Comparison of ENCODE assay signal across 23 cellular contexts in genomic region chr19:13122980-13123957, GRCh38. TPM values are rescaled to one million over a fixed set of nuclear protein-coding genes. Genes with fewer than 3 reads are reported as not detected.
A peak's percentile ranks its signal among the peaks of the same experiment; 100 is the strongest.
DNase-seq lines count a peak whose midpoint lies in the region; ATAC-seq and TF ChIP-seq lines count a peak whose summit lies in the region.
"Had no signal": no experiment of that assay in that cellular context is flagged by ENCODE, and none has a peak within 500 bp of the region (broad histone marks: within the 10 kb centered on the region; RNA-seq: fewer than 3 reads in every experiment).

No MANE protein-coding gene starts in this region.

- H3K27ac ChIP-seq in WERI-Rb-1 (peak overlapping the region; percentile 74), dorsolateral prefrontal cortex (peak overlapping the region in 35 of 59 donors; percentile 19 to 75 (median 46)), right cardiac atrium (ENCODE audit: low read length) (no peak overlapping the region), colonic mucosa (no peak overlapping the region)
- H3K27ac ChIP-seq: foreskin keratinocyte, psoas muscle, vagina had no signal

- no peak for TF ChIP-seq CTCF in activated CD8-positive, alpha-beta T cell treated with anti-CD3 and anti-CD28 coated beads for 36 hours (IDR thresholded peaks at IDR 0.05)
- no peak for TF ChIP-seq CTCF in WERI-Rb-1 (IDR thresholded peaks at IDR 0.05; ENCODE audit: low read depth, low read length)
- TF ChIP-seq CTCF in dorsolateral prefrontal cortex (IDR thresholded peaks at IDR 0.05 in 54 of 56, conservative IDR thresholded peaks at IDR 0.05 in 2 of 56; ENCODE audit: low read depth in 1 of 56, partially characterized antibody in 56 of 56) = no peak
- no peak for TF ChIP-seq CTCF in colonic mucosa (IDR thresholded peaks at IDR 0.05)

- WGBS in right cardiac atrium = 90% methylated on average over 20 of the region's 20 CpGs

- H3K9ac ChIP-seq in colonic mucosa (ENCODE audit: low read depth in 2 of 2, low read length in 2 of 2) = no peak overlapping the region
- H3K9ac ChIP-seq: GM23248 had no signal

- H3K4me3 ChIP-seq in WERI-Rb-1 (ENCODE audit: low read depth, low read length) = no peak overlapping the region
- H3K4me3 ChIP-seq in dorsolateral prefrontal cortex = no peak overlapping the region
- no peak overlapping the region for H3K4me3 ChIP-seq in right cardiac atrium (ENCODE audit: low read length)
- H3K4me3 ChIP-seq in colonic mucosa = no peak overlapping the region
- H3K4me3 ChIP-seq: GM23248, MG63, psoas muscle, vagina had no signal

- peaks cover 58% of the 10 kb centered on the region for H3K36me3 ChIP-seq in WERI-Rb-1
- no peaks in the 10 kb centered on the region for H3K36me3 ChIP-seq in colonic mucosa
- H3K36me3 ChIP-seq: vagina had no signal

- H3K9me3 ChIP-seq in WERI-Rb-1 (ENCODE audit: severe bottlenecking) (no peaks in the 10 kb centered on the region), right cardiac atrium (ENCODE audit: control insufficient read depth, low read length) (no peaks in the 10 kb centered on the region), colonic mucosa (no peaks in the 10 kb centered on the region)
- H3K9me3 ChIP-seq: MG63, psoas muscle, vagina had no signal

- no peaks in the 10 kb centered on the region for H3K9me3 Mint-ChIP-seq in activated CD8-positive, alpha-beta T cell treated with anti-CD3 and anti-CD28 coated beads for 36 hours
- H3K9me3 Mint-ChIP-seq in activated CD8-positive, alpha-beta T cell treated with anti-CD3 and anti-CD28 coated beads, Interleukin-2, amount 10 ng/mL, durations not matched to agents 7 days and 5 days (ENCODE audit: insufficient read depth) = no peaks in the 10 kb centered on the region

- peaks cover 52% of the 10 kb centered on the region for H3K4me1 Mint-ChIP-seq in activated CD8-positive, alpha-beta T cell treated with anti-CD3 and anti-CD28 coated beads for 36 hours (ENCODE audit: low read depth)
- peaks cover 55% of the 10 kb centered on the region for H3K4me1 Mint-ChIP-seq in activated CD8-positive, alpha-beta T cell treated with anti-CD3 and anti-CD28 coated beads, Interleukin-2, amount 10 ng/mL, durations not matched to agents 7 days and 5 days (ENCODE audit: low read depth)

- CTCF ChIA-PET in activated CD8-positive, alpha-beta T cell treated with anti-CD3 and anti-CD28 coated beads for 36 hours (lab: Charles Lee) = interaction anchor here (1.2 to 1.6 kb wide), 2 partner anchors 10 to 20 kb away, joined by 3 to 5 read pairs; no protein-coding TSS in a partner anchor
- CTCF ChIA-PET in activated CD8-positive, alpha-beta T cell treated with anti-CD3 and anti-CD28 coated beads, Interleukin-2, amount 10 ng/mL, durations not matched to agents 7 days and 5 days (lab: Charles Lee) = interaction anchor here (0.9 to 1.0 kb wide), 2 partner anchors 19 to 29 kb away, joined by 3 read pairs; no protein-coding TSS in a partner anchor

- DNase-seq in activated CD8-positive, alpha-beta T cell treated with anti-CD3 and anti-CD28 coated beads for 36 hours = no peak
- DNase-seq in activated CD8-positive, alpha-beta T cell treated with anti-CD3 and anti-CD28 coated beads, Interleukin-2, amount 10 ng/mL, durations not matched to agents 7 days and 5 days = no peak
- DNase-seq in WERI-Rb-1 = no peak
- peak in 5 of 10 donors; percentile 52 to 74 (median 70) for DNase-seq in dorsolateral prefrontal cortex
- DNase-seq in occipital lobe (lab: John Stamatoyannopoulos, UW) = peak; percentile 35
- no peak for DNase-seq in GOT3 (lab: John Stamatoyannopoulos, UW)
- DNase-seq in right cardiac atrium = no peak
- DNase-seq in colonic mucosa = no peak
- DNase-seq: activated effector memory CD4-positive, alpha-beta T cell treated with Interleukin-2 at 50 U/mL for 16 hours; foreskin keratinocyte; GM23248; kidney glomerular epithelial cell; mammary epithelial cell; MG63; NCI-H1436 treated with DMSO at 0.1 percent for 48 hours; NCI-H2171; NCI-H69; psoas muscle; Right ventricle myocardium superior; stimulated activated CD4-positive, alpha-beta T cell treated with anti-CD3 and anti-CD28 coated beads, Interleukin-4, amount 100 ng/mL, for 4 hours had no signal

- H3K4me1 ChIP-seq in right cardiac atrium (ENCODE audit: control insufficient read depth, insufficient read depth, low read length) = peaks cover 9% of the 10 kb centered on the region
- H3K4me1 ChIP-seq in colonic mucosa = peaks cover 7% of the 10 kb centered on the region
- H3K4me1 ChIP-seq: foreskin keratinocyte had no signal

- H3K27me3 Mint-ChIP-seq in activated CD8-positive, alpha-beta T cell treated with anti-CD3 and anti-CD28 coated beads for 36 hours = no peaks in the 10 kb centered on the region
- no peaks in the 10 kb centered on the region for H3K27me3 Mint-ChIP-seq in activated CD8-positive, alpha-beta T cell treated with anti-CD3 and anti-CD28 coated beads, Interleukin-2, amount 10 ng/mL, durations not matched to agents 7 days and 5 days (ENCODE audit: low read depth)
- H3K27me3 Mint-ChIP-seq: B cell had no signal

- peak overlapping the region; percentile 63 for H3K27ac Mint-ChIP-seq in activated CD8-positive, alpha-beta T cell treated with anti-CD3 and anti-CD28 coated beads for 36 hours
- H3K27ac Mint-ChIP-seq in activated CD8-positive, alpha-beta T cell treated with anti-CD3 and anti-CD28 coated beads, Interleukin-2, amount 10 ng/mL, durations not matched to agents 7 days and 5 days = no peak overlapping the region
- H3K27ac Mint-ChIP-seq: B cell had no signal

- intact Hi-C loops in activated CD8-positive, alpha-beta T cell treated with anti-CD3 and anti-CD28 coated beads for 36 hours (cut with micrococcal nuclease) = no loop called here
- intact Hi-C loops in dorsolateral prefrontal cortex (cut with DNase I) (no loop called here), right cardiac atrium (cut with DNase I) (no loop called here), colonic mucosa (cut with DNase I) (no loop called here)

- peaks cover 13% of the 10 kb centered on the region for H3K36me3 Mint-ChIP-seq in activated CD8-positive, alpha-beta T cell treated with anti-CD3 and anti-CD28 coated beads for 36 hours (ENCODE audit: low read depth)
- peaks cover 10% of the 10 kb centered on the region for H3K36me3 Mint-ChIP-seq in activated CD8-positive, alpha-beta T cell treated with anti-CD3 and anti-CD28 coated beads, Interleukin-2, amount 10 ng/mL, durations not matched to agents 7 days and 5 days (ENCODE audit: low read depth)

- H3K4me3 Mint-ChIP-seq in activated CD8-positive, alpha-beta T cell treated with anti-CD3 and anti-CD28 coated beads for 36 hours = no peak overlapping the region
- H3K4me3 Mint-ChIP-seq in activated CD8-positive, alpha-beta T cell treated with anti-CD3 and anti-CD28 coated beads, Interleukin-2, amount 10 ng/mL, durations not matched to agents 7 days and 5 days = no peak overlapping the region
- H3K4me3 Mint-ChIP-seq: B cell had no signal

- POLR2A ChIA-PET in activated CD8-positive, alpha-beta T cell treated with anti-CD3 and anti-CD28 coated beads for 36 hours (lab: Charles Lee) = interaction anchor here (0.8 to 1.9 kb wide), 2 partner anchors 10 to 29 kb away, joined by 3 to 7 read pairs; no protein-coding TSS in a partner anchor
- POLR2A ChIA-PET in activated CD8-positive, alpha-beta T cell treated with anti-CD3 and anti-CD28 coated beads, Interleukin-2, amount 10 ng/mL, durations not matched to agents 7 days and 5 days (lab: Charles Lee) = interaction anchor here (0.9 to 1.6 kb wide), 3 partner anchors 9 to 29 kb away, joined by 3 to 5 read pairs (median 3); no protein-coding TSS in a partner anchor

- H3K27me3 ChIP-seq in WERI-Rb-1 (ENCODE audit: insufficient read depth, low read depth, severe bottlenecking) (no peaks in the 10 kb centered on the region), dorsolateral prefrontal cortex (no peaks in the 10 kb centered on the region), right cardiac atrium (ENCODE audit: control insufficient read depth, insufficient read depth) (no peaks in the 10 kb centered on the region), colonic mucosa (no peaks in the 10 kb centered on the region)
- H3K27me3 ChIP-seq: foreskin keratinocyte, MG63, vagina had no signal

- no peak for ATAC-seq in activated CD8-positive, alpha-beta T cell treated with anti-CD3 and anti-CD28 coated beads for 36 hours
- ATAC-seq in activated CD8-positive, alpha-beta T cell treated with anti-CD3 and anti-CD28 coated beads, Interleukin-2, amount 10 ng/mL, durations not matched to agents 7 days and 5 days = no peak
- ATAC-seq in right cardiac atrium = no peak
- ATAC-seq: foreskin keratinocyte, psoas muscle had no signal

RNA-seq across cellular contexts. Expression of gene NACC1, which starts 5.2 kb away (rescaled TPM):
- 10 to 100 TPM; 73.8 to 87.5 TPM for total RNA-seq in activated CD8-positive, alpha-beta T cell treated with anti-CD3 and anti-CD28 coated beads for 36 hours
- total RNA-seq in activated CD8-positive, alpha-beta T cell treated with anti-CD3 and anti-CD28 coated beads, Interleukin-2, amount 10 ng/mL, durations not matched to agents 7 days and 5 days = 10 to 100 TPM; 74.6 to 84.8 TPM
- 100 to 1,000 TPM in 5 of 120 experiments, 10 to 100 TPM in 115; 54.8 to 122 (median 79.3) TPM for total RNA-seq in dorsolateral prefrontal cortex
- 13.1 TPM for total RNA-seq in occipital lobe
- total RNA-seq in right cardiac atrium = 10 to 100 TPM; 27.6 to 44.2 (median 40.2) TPM
- 40.2 TPM for polyA plus RNA-seq in right cardiac atrium
- 100 to 1,000 TPM in 1 of 2 donors, 10 to 100 TPM in 1; 56.7 to 119 TPM for total RNA-seq in colonic mucosa

RNA-seq across cellular contexts. Expression of gene TRMT1, which starts 6.7 kb away (rescaled TPM):
- total RNA-seq in activated CD8-positive, alpha-beta T cell treated with anti-CD3 and anti-CD28 coated beads for 36 hours = 10 to 100 TPM; 85.0 to 95.7 TPM
- total RNA-seq in activated CD8-positive, alpha-beta T cell treated with anti-CD3 and anti-CD28 coated beads, Interleukin-2, amount 10 ng/mL, durations not matched to agents 7 days and 5 days = 10 to 100 TPM; 59.8 to 60.3 TPM
- total RNA-seq in dorsolateral prefrontal cortex = 10 to 100 TPM; 30.6 to 70.9 (median 40.8) TPM
- total RNA-seq in occipital lobe = 27.1 TPM
- total RNA-seq in right cardiac atrium = 10 to 100 TPM; 14.8 to 22.2 (median 17.5) TPM
- 19.9 TPM for polyA plus RNA-seq in right cardiac atrium
- 10 to 100 TPM; 17.5 to 40.1 TPM for total RNA-seq in colonic mucosa

RNA-seq across cellular contexts. Expression of gene LYL1, which starts 20.6 kb away (rescaled TPM):
- total RNA-seq in activated CD8-positive, alpha-beta T cell treated with anti-CD3 and anti-CD28 coated beads for 36 hours = 1 to 10 TPM; 3.9 to 4.8 TPM
- total RNA-seq in activated CD8-positive, alpha-beta T cell treated with anti-CD3 and anti-CD28 coated beads, Interleukin-2, amount 10 ng/mL, durations not matched to agents 7 days and 5 days = 1 to 10 TPM; 3.3 to 3.8 TPM
- total RNA-seq in dorsolateral prefrontal cortex (10 to 100 TPM in 2 of 120 experiments, 1 to 10 TPM in 118; 1.0 to 11.8 (median 4.5) TPM), occipital lobe (3.3 TPM), right cardiac atrium (10 to 100 TPM in 2 of 4 donors, 1 to 10 TPM in 2; 8.0 to 11.9 (median 10.1) TPM), colonic mucosa (1 to 10 TPM; 3.6 to 4.5 TPM)
- 8.0 TPM for polyA plus RNA-seq in right cardiac atrium
- total RNA-seq: A172, GM23248, mammary epithelial cell had no signal
- polyA plus RNA-seq: mammary epithelial cell had no signal

RNA-seq across cellular contexts. Expression of gene STX10, which starts 26.9 kb away (rescaled TPM):
- 10 to 100 TPM; 66.8 to 72.4 TPM for total RNA-seq in activated CD8-positive, alpha-beta T cell treated with anti-CD3 and anti-CD28 coated beads for 36 hours
- total RNA-seq in activated CD8-positive, alpha-beta T cell treated with anti-CD3 and anti-CD28 coated beads, Interleukin-2, amount 10 ng/mL, durations not matched to agents 7 days and 5 days = 10 to 100 TPM; 68.4 to 69.2 TPM
- total RNA-seq in dorsolateral prefrontal cortex (10 to 100 TPM; 21.7 to 50.2 (median 33.8) TPM), occipital lobe (20.3 TPM), right cardiac atrium (10 to 100 TPM; 30.8 to 39.8 (median 37.2) TPM), colonic mucosa (10 to 100 TPM; 51.0 to 78.2 TPM)
- 47.7 TPM for polyA plus RNA-seq in right cardiac atrium

RNA-seq across cellular contexts. Expression of gene IER2, which starts 26.9 kb away (rescaled TPM):
- total RNA-seq in activated CD8-positive, alpha-beta T cell treated with anti-CD3 and anti-CD28 coated beads for 36 hours = 100 to 1,000 TPM; 120 to 122 TPM
- 100 to 1,000 TPM; 203 to 210 TPM for total RNA-seq in activated CD8-positive, alpha-beta T cell treated with anti-CD3 and anti-CD28 coated beads, Interleukin-2, amount 10 ng/mL, durations not matched to agents 7 days and 5 days
- total RNA-seq in dorsolateral prefrontal cortex (10 to 100 TPM; 15.7 to 43.8 (median 25.6) TPM), occipital lobe (9.4 TPM), right cardiac atrium (10 to 100 TPM; 22.2 to 53.5 (median 29.2) TPM), colonic mucosa (100 to 1,000 TPM in 1 of 2 donors, 10 to 100 TPM in 1; 83.4 to 116 TPM)
- polyA plus RNA-seq in right cardiac atrium = 62.9 TPM

Comparison
In these comparisons a context has a peak if more than half of its experiments do, and no peak if none do; other contexts are left out.
1. H3K27ac ChIP-seq: peak in WERI-Rb-1 (single experiment) and dorsolateral prefrontal cortex (35 of 59); none in right cardiac atrium (single experiment) and colonic mucosa (single experiment).